7 cellular contexts compared by ENCODE assay signal in the genomic region with DNA sequence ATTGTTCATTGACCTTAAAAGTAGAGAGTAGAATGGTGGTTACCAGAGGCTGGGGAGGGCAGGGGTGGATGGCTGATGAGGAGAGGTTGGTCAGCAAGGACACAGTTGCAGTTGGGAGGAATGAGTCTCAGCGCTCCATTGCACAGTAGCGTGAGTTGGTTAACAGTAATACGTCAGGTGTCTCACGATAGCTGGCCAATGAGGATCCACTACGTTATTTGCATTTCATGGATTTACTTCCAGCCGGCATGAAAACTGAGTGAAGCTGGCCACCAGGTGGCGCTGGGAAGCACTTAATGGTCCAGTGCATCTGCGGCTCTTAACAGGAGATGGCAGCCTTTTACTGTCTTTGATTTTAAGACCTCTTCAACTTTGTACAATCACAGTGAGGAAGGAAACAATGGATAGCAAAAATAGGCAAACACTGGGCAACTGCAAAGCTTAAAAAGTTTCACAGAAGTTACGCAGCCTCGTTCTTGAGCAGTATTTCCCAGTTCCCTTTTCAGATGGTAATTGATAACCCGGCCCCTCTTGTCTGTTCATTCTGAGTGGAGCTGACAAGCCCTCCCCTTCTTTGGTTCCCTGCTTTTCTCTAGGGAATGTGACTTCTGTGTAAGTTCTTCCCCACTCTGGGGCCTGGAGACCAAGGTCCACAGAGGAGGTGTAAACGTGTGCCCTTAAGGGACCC. TPM values are rescaled to one million over a fixed set of nuclear protein-coding genes. Genes with fewer than 3 reads are reported as not detected.
DNase-seq lines count a peak whose midpoint lies in the region; ATAC-seq and TF ChIP-seq lines count a peak whose summit lies in the region.

No MANE protein-coding gene starts in this region.

- H3K27me3 ChIP-seq in adipocyte (replicated peaks; ENCODE audit: control insufficient read depth, insufficient read depth, low read length) (no peaks in the 10 kb centered on the region), left ventricle myocardium inferior (ENCODE audit: low read depth) (no peaks in the 10 kb centered on the region)

- peak overlapping the region; percentile 57 for H3K27ac ChIP-seq in left ventricle myocardium inferior (replicated peaks)

- H3K4me3 ChIP-seq in adipocyte (ENCODE audit: low read length): peak overlapping the region; percentile 6
- H3K4me3 ChIP-seq in left ventricle myocardium inferior: peak overlapping the region; percentile 34

- peak; percentile 99 for TF ChIP-seq CTCF in left ventricle myocardium inferior (IDR thresholded peaks at IDR 0.05; ENCODE audit: borderline replicate concordance)

- H3K9ac ChIP-seq in adipocyte (ENCODE audit: low read length): peak overlapping the region; percentile 71

- ATAC-seq in GM18498 (IDR thresholded peaks at IDR 0.05; ENCODE audit: unreplicated experiment) (peak; percentile 89), HG02885 (IDR thresholded peaks at IDR 0.05; ENCODE audit: poor library complexity, unreplicated experiment) (peak; percentile 95)

- H3K36me3 ChIP-seq in adipocyte (ENCODE audit: control insufficient read depth, insufficient read depth, low read length, severe bottlenecking) (no peaks in the 10 kb centered on the region), left ventricle myocardium inferior (peaks cover 5% of the 10 kb centered on the region)

- intact Hi-C loops in left ventricle myocardium inferior (cut with micrococcal nuclease): loop anchor here (2.0 to 10.0 kb wide), 3 partner anchors 115 to 435 kb away; a partner anchor contains a TSS

- DNase-seq in NCI-H146 treated with DMSO at 0.1 percent for 48 hours (lab: John Stamatoyannopoulos, UW; ENCODE audit: unreplicated experiment): peak; percentile 85
- DNase-seq in T follicular helper cell (ENCODE audit: low read depth): peak; percentile 75
- peak; percentile 97 for DNase-seq in adipocyte (ENCODE audit: low read depth)
- peak; percentile 90 for DNase-seq in left ventricle myocardium inferior
- peak; percentile 89 for DNase-seq in retina

- H3K9me3 ChIP-seq in adipocyte (ENCODE audit: control insufficient read depth, low read length) (no peaks in the 10 kb centered on the region), left ventricle myocardium inferior (replicated peaks) (no peaks in the 10 kb centered on the region)

- H3K4me1 ChIP-seq in adipocyte (ENCODE audit: control insufficient read depth, insufficient read depth, low read length) (peaks cover 58% of the 10 kb centered on the region), left ventricle myocardium inferior (peaks cover 47% of the 10 kb centered on the region)

RNA-seq across cellular contexts. Expression of a gene that starts 23.7 kb away (rescaled TPM):
- 5.9 TPM for total RNA-seq in left ventricle myocardium inferior

Comparison
In these comparisons a context has a peak if more than half of its experiments do, and no peak if none do; other contexts are left out.
1. Peak in every context shown above with its lines: DNase-seq, ATAC-seq, H3K4me3 ChIP-seq and H3K27ac ChIP-seq.